In genomic region chr18:35183846-35184245, GRCh38 we compare ENCODE assay signal across 9 cellular contexts.
"Had no signal": no experiment of that assay in that cellular context is flagged by ENCODE, and none has a peak within 500 bp of the region (broad histone marks: within the 10 kb centered on the region; RNA-seq: fewer than 3 reads in every experiment).

No MANE protein-coding gene starts in this region.

- H3K4me1 ChIP-seq: HAP-1 had no signal

- H3K4me2 ChIP-seq: GM23338 had no signal

- FAIRE-seq: H1, HTR-8/SVneo, K562 had no signal

- DNase-seq: H7, HFFc6, IMR-90 had no signal

- ATAC-seq: GM23338, HCT116 had no signal

- H3K4me3 ChIP-seq: GM23338, HAP-1, K562 had no signal

- H3K36me3 ChIP-seq: HAP-1 had no signal

- H2AFZ ChIP-seq: GM23338 had no signal

- H3K9me3 ChIP-seq: HAP-1 had no signal
